ENCODE assay signal across 2 cellular contexts in the genomic region with DNA sequence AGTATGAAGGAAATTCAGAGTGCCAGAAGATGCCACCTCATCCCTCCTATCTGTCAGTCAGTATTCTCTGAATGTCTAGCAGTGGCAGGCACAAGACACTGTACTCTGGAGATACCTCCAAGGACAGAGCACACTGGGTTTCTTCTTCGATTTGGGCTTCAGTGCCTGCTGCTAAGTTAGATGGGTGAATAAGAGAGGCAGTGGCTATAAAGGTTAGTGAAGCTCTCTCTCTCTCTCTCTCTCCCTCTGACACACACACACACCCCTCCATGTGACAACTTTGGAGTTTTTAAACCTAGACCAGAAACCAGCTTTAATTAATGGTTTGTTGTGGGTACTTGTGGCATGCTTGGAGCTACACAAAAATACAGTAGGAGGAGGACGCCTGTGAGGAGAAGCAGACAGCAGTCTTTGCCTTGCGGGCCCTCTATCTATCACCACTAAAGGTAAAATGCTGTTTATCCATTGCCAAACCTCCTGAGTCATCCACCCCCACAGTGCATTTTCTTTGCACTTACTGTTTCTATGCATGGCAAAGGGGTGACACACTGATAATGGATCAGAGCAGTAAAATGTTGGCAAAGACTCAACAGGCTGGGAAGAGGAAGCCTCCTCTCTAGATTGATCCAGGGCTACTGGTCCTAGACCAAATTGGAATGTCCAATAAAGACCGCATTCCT.
A peak's percentile ranks its signal among the peaks of the same experiment; 100 is the strongest.
TF ChIP-seq lines count a peak whose summit lies in the region.

No MANE protein-coding gene starts in this region.

TF ChIP-seq in A549, 52 proteins besides CTCF, POLR2A, EP300 and RAD21 (continued from another document):
- TF ChIP-seq RCOR1 (IDR thresholded peaks at IDR 0.05; ENCODE audit: low read depth, low read length) (no peak), FOSL2 (IDR thresholded peaks at IDR 0.05) (peak; percentile 86), FOSL2 (CRISPR knock-in tag; IDR thresholded peaks at IDR 0.05) (peak; percentile 87), JUNB (IDR thresholded peaks at IDR 0.05) (peak; percentile 94), GATA3 (IDR thresholded peaks at IDR 0.05; ENCODE audit: borderline replicate concordance) (peak; percentile 84), ZNF302 (CRISPR knock-in tag; IDR thresholded peaks at IDR 0.05) (no peak), MAFK (IDR thresholded peaks at IDR 0.05; ENCODE audit: partially characterized antibody) (peak; percentile 35), CEBPB (IDR thresholded peaks at IDR 0.05) (peak; percentile 67 to 84), JUN (IDR thresholded peaks at IDR 0.05) (peak; percentile 72 to 74; a peak in 4 of 5 replicates), EHF (CRISPR knock-in tag; IDR thresholded peaks at IDR 0.05) (no peak)
- TF ChIP-seq, protein P1, sequence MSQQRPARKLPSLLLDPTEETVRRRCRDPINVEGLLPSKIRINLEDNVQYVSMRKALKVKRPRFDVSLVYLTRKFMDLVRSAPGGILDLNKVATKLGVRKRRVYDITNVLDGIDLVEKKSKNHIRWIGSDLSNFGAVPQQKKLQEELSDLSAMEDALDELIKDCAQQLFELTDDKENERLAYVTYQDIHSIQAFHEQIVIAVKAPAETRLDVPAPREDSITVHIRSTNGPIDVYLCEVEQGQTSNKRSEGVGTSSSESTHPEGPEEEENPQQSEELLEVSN (IDR thresholded peaks at IDR 0.05; ENCODE audit: borderline replicate concordance, low read depth): no peak
- TF ChIP-seq, protein P2, sequence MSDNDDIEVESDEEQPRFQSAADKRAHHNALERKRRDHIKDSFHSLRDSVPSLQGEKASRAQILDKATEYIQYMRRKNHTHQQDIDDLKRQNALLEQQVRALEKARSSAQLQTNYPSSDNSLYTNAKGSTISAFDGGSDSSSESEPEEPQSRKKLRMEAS (IDR thresholded peaks at IDR 0.05): peak; percentile 58; the same call in 1 of the 2 replicates
- TF ChIP-seq, protein P3, sequence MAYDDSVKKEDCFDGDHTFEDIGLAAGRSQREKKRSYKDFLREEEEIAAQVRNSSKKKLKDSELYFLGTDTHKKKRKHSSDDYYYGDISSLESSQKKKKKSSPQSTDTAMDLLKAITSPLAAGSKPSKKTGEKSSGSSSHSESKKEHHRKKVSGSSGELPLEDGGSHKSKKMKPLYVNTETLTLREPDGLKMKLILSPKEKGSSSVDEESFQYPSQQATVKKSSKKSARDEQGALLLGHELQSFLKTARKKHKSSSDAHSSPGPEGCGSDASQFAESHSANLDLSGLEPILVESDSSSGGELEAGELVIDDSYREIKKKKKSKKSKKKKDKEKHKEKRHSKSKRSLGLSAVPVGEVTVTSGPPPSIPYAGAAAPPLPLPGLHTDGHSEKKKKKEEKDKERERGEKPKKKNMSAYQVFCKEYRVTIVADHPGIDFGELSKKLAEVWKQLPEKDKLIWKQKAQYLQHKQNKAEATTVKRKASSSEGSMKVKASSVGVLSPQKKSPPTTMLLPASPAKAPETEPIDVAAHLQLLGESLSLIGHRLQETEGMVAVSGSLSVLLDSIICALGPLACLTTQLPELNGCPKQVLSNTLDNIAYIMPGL (CRISPR knock-in tag; IDR thresholded peaks at IDR 0.05; ENCODE audit: borderline replicate concordance): no peak

TF ChIP-seq in HCT116, 20 proteins besides CTCF, POLR2A, EP300 and RAD21:
- TF ChIP-seq, protein P4, sequence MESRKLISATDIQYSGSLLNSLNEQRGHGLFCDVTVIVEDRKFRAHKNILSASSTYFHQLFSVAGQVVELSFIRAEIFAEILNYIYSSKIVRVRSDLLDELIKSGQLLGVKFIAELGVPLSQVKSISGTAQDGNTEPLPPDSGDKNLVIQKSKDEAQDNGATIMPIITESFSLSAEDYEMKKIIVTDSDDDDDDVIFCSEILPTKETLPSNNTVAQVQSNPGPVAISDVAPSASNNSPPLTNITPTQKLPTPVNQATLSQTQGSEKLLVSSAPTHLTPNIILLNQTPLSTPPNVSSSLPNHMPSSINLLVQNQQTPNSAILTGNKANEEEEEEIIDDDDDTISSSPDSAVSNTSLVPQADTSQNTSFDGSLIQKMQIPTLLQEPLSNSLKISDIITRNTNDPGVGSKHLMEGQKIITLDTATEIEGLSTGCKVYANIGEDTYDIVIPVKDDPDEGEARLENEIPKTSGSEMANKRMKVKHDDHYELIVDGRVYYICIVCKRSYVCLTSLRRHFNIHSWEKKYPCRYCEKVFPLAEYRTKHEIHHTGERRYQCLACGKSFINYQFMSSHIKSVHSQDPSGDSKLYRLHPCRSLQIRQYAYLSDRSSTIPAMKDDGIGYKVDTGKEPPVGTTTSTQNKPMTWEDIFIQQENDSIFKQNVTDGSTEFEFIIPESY (IDR thresholded peaks at IDR 0.05; ENCODE audit: extremely low read depth, insufficient replicate concordance, low read length): peak; percentile 27
- TF ChIP-seq REST (IDR thresholded peaks at IDR 0.05; ENCODE audit: low read depth) (no peak), EGR1 (IDR thresholded peaks at IDR 0.05; ENCODE audit: low read depth) (peak; percentile 99), CBX3 (IDR thresholded peaks at IDR 0.05; ENCODE audit: low read depth) (peak; percentile 98), SRF (IDR thresholded peaks at IDR 0.05; ENCODE audit: low read depth) (peak; percentile 85; the same call in 1 of the 2 replicates), ZFX (IDR thresholded peaks at IDR 0.05) (no peak), POLR2AphosphoS5 (IDR thresholded peaks at IDR 0.05; ENCODE audit: low read depth, low read length) (peak; percentile 59), EZH2 (IDR thresholded peaks at IDR 0.05) (no peak), FOSL1 (IDR thresholded peaks at IDR 0.05; ENCODE audit: low read depth) (peak; percentile 97), SIN3A (IDR thresholded peaks at IDR 0.05; ENCODE audit: low read depth) (peak; percentile 53; the same call in 1 of the 2 replicates), YY1 (IDR thresholded peaks at IDR 0.05; ENCODE audit: extremely low read depth, insufficient replicate concordance, low read depth, low read length) (no peak), JUND (IDR thresholded peaks at IDR 0.05) (peak; percentile 96), TCF7L2 (IDR thresholded peaks at IDR 0.05; ENCODE audit: borderline replicate concordance, extremely low read depth, insufficient read depth, insufficient read length) (no peak), CEBPB (IDR thresholded peaks at IDR 0.05; ENCODE audit: low read depth) (peak; percentile 95), SP1 (IDR thresholded peaks at IDR 0.05; ENCODE audit: low read depth) (peak; percentile 92), EZH2phosphoT487 (IDR thresholded peaks at IDR 0.05; ENCODE audit: borderline replicate concordance) (no peak), ELF1 (IDR thresholded peaks at IDR 0.05; ENCODE audit: borderline replicate concordance, low read depth) (no peak), ZNF274 (IDR thresholded peaks at IDR 0.05; ENCODE audit: low read depth, low read length) (no peak)
- TF ChIP-seq, protein P2 (IDR thresholded peaks at IDR 0.05): peak; percentile 62; the same call in 1 of the 2 replicates
- TF ChIP-seq, protein P5, sequence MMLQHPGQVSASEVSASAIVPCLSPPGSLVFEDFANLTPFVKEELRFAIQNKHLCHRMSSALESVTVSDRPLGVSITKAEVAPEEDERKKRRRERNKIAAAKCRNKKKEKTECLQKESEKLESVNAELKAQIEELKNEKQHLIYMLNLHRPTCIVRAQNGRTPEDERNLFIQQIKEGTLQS (IDR thresholded peaks at IDR 0.05): 0 out of 2 replicates have a peak, but pooled peaks have one; percentile 46
TF ChIP-seq in HCT116: peak in this region for 12.
